In genomic region chr1:19799877-19800804, GRCh38 we compare ENCODE assay signal across 8 cellular contexts. TPM values are rescaled to one million over a fixed set of nuclear protein-coding genes. Genes with fewer than 3 reads are reported as not detected.
A peak's percentile ranks its signal among the peaks of the same experiment; 100 is the strongest.
DNase-seq lines count a peak whose midpoint lies in the region; ATAC-seq and TF ChIP-seq lines count a peak whose summit lies in the region.

TMCO4 (minus strand) TSS chr1:19799916; CDS start chr1:19780758, 19,158 bp downstream.

- H3K79me2 ChIP-seq in Loucy (ENCODE audit: insufficient read depth, low read length) = no peaks in the 10 kb centered on the region; the same call in 1 of the 2 replicates

- peak within 1 kb of the TSS; percentile 86 to 97 (median 90) for H3K4me3 Mint-ChIP-seq in CD8-positive, alpha-beta memory T cell

- H3K4me1 ChIP-seq in CD8-positive, alpha-beta memory T cell (ENCODE audit: insufficient read depth, low read length) = peaks cover 20% of the 10 kb centered on the region
- H3K4me1 ChIP-seq in Loucy (ENCODE audit: insufficient read depth, low read length, poor library complexity, severe bottlenecking) (peaks cover 12% of the 10 kb centered on the region), colonic mucosa (peaks cover 10% of the 10 kb centered on the region)

- H3K36me3 ChIP-seq in CD8-positive, alpha-beta memory T cell (ENCODE audit: insufficient read depth, low read length) = no peaks in the 10 kb centered on the region
- H3K36me3 ChIP-seq in Loucy (ENCODE audit: insufficient read depth, low read length) (no peaks in the 10 kb centered on the region), colonic mucosa (no peaks in the 10 kb centered on the region)

- TF ChIP-seq CTCF in Loucy (conservative IDR thresholded peaks at IDR 0.05; ENCODE audit: low read length) (no peak), colonic mucosa (IDR thresholded peaks at IDR 0.05) (no peak)

- no peaks in the 10 kb centered on the region for H3K27me3 ChIP-seq in CD8-positive, alpha-beta memory T cell (ENCODE audit: insufficient read depth, low read length, poor library complexity, severe bottlenecking)
- H3K27me3 ChIP-seq in Loucy (ENCODE audit: insufficient read depth, low read length, poor library complexity, severe bottlenecking) = no peaks in the 10 kb centered on the region
- no peaks in the 10 kb centered on the region for H3K27me3 ChIP-seq in colonic mucosa

- H3K9ac ChIP-seq in Loucy (ENCODE audit: low read depth, low read length, poor library complexity, severe bottlenecking) (peak within 1 kb of the TSS; percentile 85), colonic mucosa (ENCODE audit: low read depth in 2 of 2, low read length in 2 of 2) (peak within 1 kb of the TSS; percentile 71 to 96)

- H3F3A ChIP-seq in Loucy (ENCODE audit: low read depth) = no peaks in the 10 kb centered on the region

- H4K20me1 ChIP-seq in Loucy (ENCODE audit: insufficient read depth, low read length, poor library complexity, severe bottlenecking) = no peaks in the 10 kb centered on the region

- H3K36me3 Mint-ChIP-seq in CD8-positive, alpha-beta memory T cell = peaks cover 0 to 12% (median 2%) of the 10 kb centered on the region in 3 donors

- peak; percentile 18 to 61 (median 39) for DNase-seq in CD8-positive, alpha-beta memory T cell
- DNase-seq in activated CD4-positive, CD25-positive, alpha-beta regulatory T cell treated with anti-CD3 and anti-CD28 coated beads, Interleukin-2, amount 50 U/mL, for 72 hours = peak; percentile 62
- DNase-seq in colonic mucosa = peak; percentile 65
- peak; percentile 83 for DNase-seq in kidney tubule cell (ENCODE audit: low spot score)
- DNase-seq in stimulated activated CD4-positive, alpha-beta T cell treated with anti-CD3 and anti-CD28 coated beads, Interleukin-1b, Interleukin-23, amount 100 ng/mL, for 4 hours (ENCODE audit: low read depth in 2 of 2) = peak; percentile 17 to 42

- H3K4me1 Mint-ChIP-seq in CD8-positive, alpha-beta memory T cell = peaks cover 19 to 38% (median 32%) of the 10 kb centered on the region in 3 donors

- H3K4me3 ChIP-seq in CD8-positive, alpha-beta memory T cell (ENCODE audit: low read length) = peak within 1 kb of the TSS; percentile 91
- H3K4me3 ChIP-seq in Loucy (ENCODE audit: low read length, poor library complexity, severe bottlenecking) (peak within 1 kb of the TSS; percentile 84), colonic mucosa (peak within 1 kb of the TSS; percentile 74)

- H3K27me3 Mint-ChIP-seq in CD8-positive, alpha-beta memory T cell = peaks cover 0 to 2% of the 10 kb centered on the region in 2 donors

- peak within 1 kb of the TSS; percentile 85 to 98 (median 94) for H3K27ac Mint-ChIP-seq in CD8-positive, alpha-beta memory T cell

- H3K9me2 ChIP-seq in Loucy (replicated peaks; ENCODE audit: low read depth, low read length) = no peaks in the 10 kb centered on the region

- no peaks in the 10 kb centered on the region for H3K9me3 Mint-ChIP-seq in CD8-positive, alpha-beta memory T cell

- peak within 1 kb of the TSS; percentile 80 for H3K4me2 ChIP-seq in Loucy (ENCODE audit: low read depth, low read length, poor library complexity, severe bottlenecking)

- no peaks in the 10 kb centered on the region for H3K9me3 ChIP-seq in CD8-positive, alpha-beta memory T cell (ENCODE audit: low read length)
- H3K9me3 ChIP-seq in Loucy (ENCODE audit: insufficient read depth, low read depth, low read length) (no peaks in the 10 kb centered on the region), colonic mucosa (no peaks in the 10 kb centered on the region)

- CTCF ChIA-PET in CD8-positive, alpha-beta memory T cell (lab: Charles Lee) = interaction anchor here (0.7 to 1.4 kb wide), 2 partner anchors 10 to 230 kb away, joined by 3 read pairs; no protein-coding TSS in a partner anchor

- ATAC-seq in GM21526 (IDR thresholded peaks at IDR 0.05; ENCODE audit: low FRiP score, unreplicated experiment) = peak; percentile 41
- ATAC-seq in HG03457 (IDR thresholded peaks at IDR 0.05; ENCODE audit: unreplicated experiment) = no peak

- intact Hi-C loops in colonic mucosa (cut with DNase I) = no loop called here

- H3K27ac ChIP-seq in CD8-positive, alpha-beta memory T cell (ENCODE audit: low read depth, low read length) = peak within 1 kb of the TSS; percentile 67
- peak within 1 kb of the TSS; percentile 97 for H3K27ac ChIP-seq in colonic mucosa

- POLR2A ChIA-PET in CD8-positive, alpha-beta memory T cell (lab: Charles Lee) = interaction anchor here (0.6 kb wide), 1 partner anchor 65 kb away, joined by 3 read pairs; no protein-coding TSS in a partner anchor

- H2AFZ ChIP-seq in Loucy (ENCODE audit: low read length) = peak within 1 kb of the TSS; percentile 85

RNA-seq across cellular contexts. Expression of gene TMCO4, which starts in this region (rescaled TPM):
- 10 to 100 TPM; 16.5 to 16.6 TPM for total RNA-seq in CD8-positive, alpha-beta memory T cell
- 18.2 TPM for polyA plus RNA-seq in CD8-positive, alpha-beta memory T cell
- total RNA-seq in colonic mucosa = 10 to 100 TPM; 26.9 to 44.1 TPM

Comparison
In these comparisons a context has a peak if more than half of its experiments do, and no peak if none do; other contexts are left out.
1. DNase-seq: peak in every context shown above with its lines; median percentile 83 in kidney tubule cell; 65 in colonic mucosa; 62 in activated CD4-positive, CD25-positive, alpha-beta regulatory T cell treated with anti-CD3 and anti-CD28 coated beads, Interleukin-2, amount 50 U/mL, for 72 hours; 39 in CD8-positive, alpha-beta memory T cell; 30 in stimulated activated CD4-positive, alpha-beta T cell treated with anti-CD3 and anti-CD28 coated beads, Interleukin-1b, Interleukin-23, amount 100 ng/mL, for 4 hours.